ENCODE assay signal across 1 cellular context in genomic region chr12:56880416-56881035, GRCh38.
TF ChIP-seq lines count a peak whose summit lies in the region.

No MANE protein-coding gene starts in this region.

TF ChIP-seq in K562, 482 proteins besides CTCF, POLR2A, EP300 and RAD21 (continued from another document):
- TF ChIP-seq ZNF655 (CRISPR knock-in tag; IDR thresholded peaks at IDR 0.05), result no peak
- TF ChIP-seq BRCA1 (IDR thresholded peaks at IDR 0.05), result no peak
- no peak for TF ChIP-seq BRCA1 (CRISPR knock-in tag; IDR thresholded peaks at IDR 0.05)
- TF ChIP-seq CREB3 (tag; conservative IDR thresholded peaks at IDR 0.05; ENCODE audit: low read depth), result no peak
- no peak for TF ChIP-seq DNMT1 (IDR thresholded peaks at IDR 0.05)
- TF ChIP-seq CAMTA2 (CRISPR knock-in tag; conservative IDR thresholded peaks at IDR 0.05), result no peak
- TF ChIP-seq ZEB2 (IDR thresholded peaks at IDR 0.05), result no peak
- no peak for TF ChIP-seq ZSCAN29 (IDR thresholded peaks at IDR 0.05)
- TF ChIP-seq ZNF280A (IDR thresholded peaks at IDR 0.05; ENCODE audit: low read depth, partially characterized antibody), result no peak
- TF ChIP-seq TEAD2 (tag; IDR thresholded peaks at IDR 0.05), result no peak
- no peak for TF ChIP-seq IFI16 (CRISPR knock-in tag; IDR thresholded peaks at IDR 0.05)
- TF ChIP-seq TOE1 (IDR thresholded peaks at IDR 0.05; ENCODE audit: borderline replicate concordance), result no peak
- no peak for TF ChIP-seq TOE1 (CRISPR knock-in tag; IDR thresholded peaks at IDR 0.05; ENCODE audit: borderline replicate concordance, low read depth)
- TF ChIP-seq ZNF830 (CRISPR knock-in tag; IDR thresholded peaks at IDR 0.05), result no peak
- no peak for TF ChIP-seq PATZ1 (CRISPR knock-in tag; IDR thresholded peaks at IDR 0.05; ENCODE audit: borderline replicate concordance)
- TF ChIP-seq CXXC5 (CRISPR knock-in tag; IDR thresholded peaks at IDR 0.05), result no peak
- TF ChIP-seq PHB (CRISPR knock-in tag; IDR thresholded peaks at IDR 0.05), result no peak
- no peak for TF ChIP-seq SP1 (CRISPR knock-in tag; IDR thresholded peaks at IDR 0.05)
